In genomic region chr17:68290268-68290954, GRCh38 we compare ENCODE assay signal across 8 cellular contexts. TPM values are rescaled to one million over a fixed set of nuclear protein-coding genes. Genes with fewer than 3 reads are reported as not detected.
A peak's percentile ranks its signal among the peaks of the same experiment; 100 is the strongest.
DNase-seq lines count a peak whose midpoint lies in the region; ATAC-seq and TF ChIP-seq lines count a peak whose summit lies in the region.

No MANE protein-coding gene starts in this region.

- peak overlapping the region; percentile 89 to 93 for H3K4me3 Mint-ChIP-seq in stimulated activated naive B cell treated with anti-CD40 and anti-IgM and Interleukin-4, amounts not matched to agents 10 μg/mL and 1 μg/mL and 100 μg/mL, for 72 hours

- H3K27ac Mint-ChIP-seq in stimulated activated naive B cell treated with anti-CD40 and anti-IgM and Interleukin-4, amounts not matched to agents 10 μg/mL and 1 μg/mL and 100 μg/mL, for 72 hours = peak overlapping the region; percentile 97

- no peak for TF ChIP-seq CTCF in BE2C (IDR thresholded peaks at IDR 0.05; ENCODE audit: low read depth, low read length)

- H3K4me3 ChIP-seq in BE2C (ENCODE audit: low read depth, low read length) (peak overlapping the region; percentile 72), mononuclear cell (ENCODE audit: low read length) (peak overlapping the region; percentile 88)

- H3K4me1 ChIP-seq in BE2C (peaks cover 6% of the 10 kb centered on the region), mononuclear cell (ENCODE audit: insufficient read depth, low read length) (peaks cover 76% of the 10 kb centered on the region)

- no peaks in the 10 kb centered on the region for H3K9me3 Mint-ChIP-seq in stimulated activated naive B cell treated with anti-CD40 and anti-IgM and Interleukin-4, amounts not matched to agents 10 μg/mL and 1 μg/mL and 100 μg/mL, for 72 hours

- peak; percentile 34 for DNase-seq in BE2C
- peak; percentile 31 for DNase-seq in HT-29 (ENCODE audit: low spot score)
- DNase-seq in activated CD4-positive, alpha-beta T cell treated with anti-CD3 and anti-CD28 coated beads for 4 hours = peak; percentile 36 to 54
- DNase-seq in dermis blood vessel endothelial cell = peak; percentile 42
- DNase-seq in stimulated activated naive B cell treated with anti-CD40 and anti-IgM and Interleukin-4, amounts not matched to agents 10 μg/mL and 1 μg/mL and 100 μg/mL, for 72 hours = peak; percentile 26
- no peak for DNase-seq in DMS153 (lab: John Stamatoyannopoulos, UW)

- no peak for ATAC-seq in stimulated activated naive B cell treated with anti-CD40 and anti-IgM and Interleukin-4, amounts not matched to agents 10 μg/mL and 1 μg/mL and 100 μg/mL, for 72 hours (replicated peaks)
- no peak for ATAC-seq in GM21576 (IDR thresholded peaks at IDR 0.05; ENCODE audit: unreplicated experiment)

- no peaks in the 10 kb centered on the region for H3K36me3 ChIP-seq in BE2C

- H3K36me3 Mint-ChIP-seq in stimulated activated naive B cell treated with anti-CD40 and anti-IgM and Interleukin-4, amounts not matched to agents 10 μg/mL and 1 μg/mL and 100 μg/mL, for 72 hours = peaks cover 0 to 2% of the 10 kb centered on the region in 2 donors

- H3K27me3 Mint-ChIP-seq in stimulated activated naive B cell treated with anti-CD40 and anti-IgM and Interleukin-4, amounts not matched to agents 10 μg/mL and 1 μg/mL and 100 μg/mL, for 72 hours = no peaks in the 10 kb centered on the region

- H3K9me3 ChIP-seq in BE2C (no peaks in the 10 kb centered on the region), mononuclear cell (ENCODE audit: low read depth, low read length) (no peaks in the 10 kb centered on the region)

- no peaks in the 10 kb centered on the region for H3K27me3 ChIP-seq in BE2C
- H3K27me3 ChIP-seq in mononuclear cell (ENCODE audit: insufficient read depth, low read length) = no peaks in the 10 kb centered on the region

- peaks cover 30 to 46% of the 10 kb centered on the region in 2 donors for H3K4me1 Mint-ChIP-seq in stimulated activated naive B cell treated with anti-CD40 and anti-IgM and Interleukin-4, amounts not matched to agents 10 μg/mL and 1 μg/mL and 100 μg/mL, for 72 hours

RNA-seq across cellular contexts. Expression of gene SLC16A6, which starts 0.5 kb away (rescaled TPM):
- 0.86 TPM for polyA plus RNA-seq in BE2C (2012; ENCODE audit: insufficient read depth, insufficient read length, low read depth)
- total RNA-seq in HT-29 (2014; rRNA removed; shearing (Covaris generic)) = 1.3 TPM in 1 of 2 replicates, not detected in the other
- total RNA-seq in dermis blood vessel endothelial cell (1.5 TPM in 2 replicates), mononuclear cell (35.9 TPM)

RNA-seq across cellular contexts. Expression of gene ARSG, which starts 0.9 kb away (rescaled TPM):
- polyA plus RNA-seq in BE2C (2012; ENCODE audit: insufficient read depth, insufficient read length, low read depth) = 2.5 TPM
- total RNA-seq in HT-29 (2014; rRNA removed; shearing (Covaris generic)) = 2.0 and 2.1 TPM in 2 replicates
- total RNA-seq in dermis blood vessel endothelial cell (3.7 and 5.1 TPM in 2 replicates), mononuclear cell (18.5 TPM)

RNA-seq across cellular contexts. Expression of gene AMZ2, which starts 42.6 kb away (rescaled TPM):
- polyA plus RNA-seq in BE2C (2012; ENCODE audit: insufficient read depth, insufficient read length, low read depth) = 64.2 TPM
- total RNA-seq in HT-29 (2014; rRNA removed; shearing (Covaris generic)) = 12.4 and 20.0 TPM in 2 replicates
- 41.8 and 43.9 TPM in 2 replicates for total RNA-seq in dermis blood vessel endothelial cell
- 58.6 TPM for total RNA-seq in mononuclear cell

Comparison
In these comparisons a context has a peak if more than half of its experiments do, and no peak if none do; other contexts are left out.
1. RNA of gene SLC16A6, which starts 0.5 kb away (total RNA-seq): 35.9 TPM in mononuclear cell (single experiment); 1.5 TPM in dermis blood vessel endothelial cell and 1.3 TPM in HT-29; every median in the first group is over 10 times any median in the second.